ENCODE assay signal across 1 cellular context in genomic region chrX:153276049-153276448, GRCh38. TPM values are rescaled to one million over a fixed set of nuclear protein-coding genes. Genes with fewer than 3 reads are reported as not detected.
"Had no signal": no experiment of that assay in that cellular context is flagged by ENCODE, and none has a peak within 500 bp of the region (broad histone marks: within the 10 kb centered on the region; RNA-seq: fewer than 3 reads in every experiment).

No MANE protein-coding gene starts in this region.

RNA-seq across cellular contexts. Expression of gene PNMA6F, which starts 45.5 kb away (rescaled TPM):
- total RNA-seq: GM12878 had no signal
- polyA plus RNA-seq: GM12878 had no signal
